In genomic region chr13:45278096-45278645, GRCh38 we compare ENCODE assay signal across 29 cellular contexts.
DNase-seq lines count a peak whose midpoint lies in the region; ATAC-seq and TF ChIP-seq lines count a peak whose summit lies in the region.
"Had no signal": no experiment of that assay in that cellular context is flagged by ENCODE, and none has a peak within 500 bp of the region (broad histone marks: within the 10 kb centered on the region; RNA-seq: fewer than 3 reads in every experiment).

No MANE protein-coding gene starts in this region.

- H3K4me1 ChIP-seq in A673 (ENCODE audit: insufficient read depth, low read length, poor library complexity, severe bottlenecking): peaks cover 4% of the 10 kb centered on the region
- H3K4me1 ChIP-seq: Caco-2, colonic mucosa had no signal

- intact Hi-C loops in A673 (cut with micrococcal nuclease; ENCODE audit: unreplicated experiment): no loop called here

- no peaks in the 10 kb centered on the region for H3K36me3 ChIP-seq in A673 (ENCODE audit: insufficient read depth, low read length, poor library complexity, severe bottlenecking)
- H3K36me3 ChIP-seq: brain microvascular endothelial cell, colonic mucosa, HAP-1, ovary had no signal

- H3K27me3 ChIP-seq in A673 (replicated peaks; ENCODE audit: insufficient read depth, low read depth, low read length, poor library complexity): no peaks in the 10 kb centered on the region
- H3K27me3 ChIP-seq: brain microvascular endothelial cell, colonic mucosa, esophagus muscularis mucosa, ovary had no signal

- H3K27ac ChIP-seq in A673 (ENCODE audit: low read depth, low read length, poor library complexity, severe bottlenecking) (no peak overlapping the region), cingulate gyrus (ENCODE audit: low read depth, low read length) (peak overlapping the region; percentile 4)
- H3K27ac ChIP-seq: brain microvascular endothelial cell, colonic mucosa, esophagus muscularis mucosa, ovary, PC-9 had no signal

- BruUV-seq in A673 (replicated peaks; lab: Mats Ljungman, UMichigan): no TSS peak

- no peak overlapping the region for H3K4me3 ChIP-seq in A673 (ENCODE audit: low read depth, low read length, poor library complexity, severe bottlenecking)
- H3K4me3 ChIP-seq: colonic mucosa, esophagus muscularis mucosa, HAP-1, mucosa of descending colon, ovary, PC-9 had no signal

- H3K9me3 ChIP-seq in A673 (ENCODE audit: low read depth, low read length, poor library complexity, severe bottlenecking): no peaks in the 10 kb centered on the region
- H3K9me3 ChIP-seq: Caco-2, colonic mucosa, esophagus muscularis mucosa, HAP-1, mucosa of descending colon, ovary had no signal

- POLR2A ChIA-PET in A673 (lab: Charles Lee; ENCODE audit: low non-redundant PET): no interaction called here

- DNase-seq in A673 (ENCODE audit: low spot score) (peak; percentile 44), NCI-H226 (peak; percentile 25), lung microvascular endothelial cell (ENCODE audit: low read depth in 2 of 2) (peak; percentile 23 to 58), NCI-H1436 (lab: John Stamatoyannopoulos, UW) (no peak)
- DNase-seq: activated CD4-positive, alpha-beta T cell treated with anti-CD3 and anti-CD28 coated beads, Interleukin-2, amount 10 ng/mL, durations not matched to agents 24 days and 14 days; activated gamma-delta T cell treated with Interleukin-2 at 50 U/mL for 16 hours; activated T-cell treated with anti-CD3 and anti-CD28 coated beads, Interleukin-2, amount 50 U/mL, for 24 hours; brain microvascular endothelial cell; C1 segment of cervical spinal cord; Caco-2; colonic mucosa; DMS79 treated with DMSO at 0.1 percent for 48 hours; endodermal cell; GF-D8; MM.1S; mucosa of descending colon; NCI-H1417; NCI-H2081 treated with DMSO at 0.1 percent for 48 hours; NCI-H524; ovary; PC-9; Right ventricle myocardium superior; stimulated activated CD4-positive, alpha-beta T cell treated with anti-CD3 and anti-CD28 coated beads, Interleukin-2, amount 100 ng/mL, for 24 hours had no signal

- ATAC-seq in GM19455 (IDR thresholded peaks at IDR 0.05; ENCODE audit: unreplicated experiment) (no peak), HG03342 (IDR thresholded peaks at IDR 0.05; ENCODE audit: unreplicated experiment) (no peak), GM19397 (IDR thresholded peaks at IDR 0.05; ENCODE audit: unreplicated experiment) (no peak)
- ATAC-seq: mucosa of descending colon had no signal

- CTCF ChIA-PET in A673 (lab: Charles Lee): no interaction called here

- TF ChIP-seq CTCF in A673 (conservative IDR thresholded peaks at IDR 0.05; ENCODE audit: low read depth, low read length): no peak
